In the genomic region with DNA sequence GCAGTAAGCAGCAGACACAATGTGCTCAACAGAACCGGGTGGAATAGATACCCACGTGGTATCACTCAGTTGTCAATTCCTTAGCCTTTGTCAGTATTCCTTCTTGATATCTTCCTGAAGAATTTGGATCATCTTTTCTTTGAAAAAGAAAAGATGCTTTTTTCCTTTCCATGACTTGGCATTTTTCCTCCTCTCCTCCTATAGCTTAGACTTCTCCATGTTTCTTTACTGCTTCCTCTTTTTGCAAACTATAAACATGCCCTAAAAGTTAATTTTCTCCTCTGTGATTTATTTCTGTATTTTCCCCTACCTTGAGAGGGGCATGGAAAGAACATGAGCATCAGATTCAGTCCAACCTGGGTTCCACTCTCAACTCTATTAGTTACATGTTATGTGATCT, we compare ENCODE assay signal across 25 cellular contexts.
"Had no signal": no experiment of that assay in that cellular context is flagged by ENCODE, and none has a peak within 500 bp of the region (broad histone marks: within the 10 kb centered on the region; RNA-seq: fewer than 3 reads in every experiment).

No MANE protein-coding gene starts in this region.

- DNase-seq: activated CD4-positive, alpha-beta T cell treated with anti-CD3 and anti-CD28 coated beads for 48 hours; activated CD4-positive, alpha-beta T cell treated with anti-CD3 and anti-CD28 coated beads, Interleukin-2, amount 50 U/mL, for 4 hours; activated CD4-positive, CD25-positive, alpha-beta regulatory T cell treated with anti-CD3 and anti-CD28 coated beads, Interleukin-2, amount 50 U/mL, for 72 hours; activated CD8-positive, alpha-beta memory T cell treated with anti-CD3 and anti-CD28 coated beads, Interleukin-2, amount 10 ng/mL, durations not matched to agents 7 days and 5 days; activated effector memory CD4-positive, alpha-beta T cell treated with Interleukin-2 at 50 U/mL for 16 hours; activated naive CD4-positive, alpha-beta T cell; activated T-cell treated with anti-CD3 and anti-CD28 coated beads, Interleukin-2, amount 50 U/mL, for 24 hours; body of pancreas; KG1; MG63; NCI-H1048; NCI-H146; NCI-H187 treated with DMSO at 0.1 percent for 48 hours; NCI-H2081 treated with DMSO at 0.1 percent for 48 hours; NCI-H446; NCI-H524; RPMI8226; T-cell; T-helper 2 cell; T1000 had no signal

- H3K9me3 Mint-ChIP-seq: activated naive CD4-positive, alpha-beta T cell treated with anti-CD3 and anti-CD28 coated beads, Interleukin-2, amount 50 U/mL, for 24 hours; activated T-cell treated with anti-CD3 and anti-CD28 coated beads, Interleukin-2, amount 50 U/mL, for 24 hours; activated T-helper 1 cell treated with anti-CD3 and anti-CD28 coated beads, Interleukin-12 subunit alpha, Interleukin-12 subunit beta, Interleukin-2, Interleukin-4 antibody, amounts not matched to agents 30 ng/mL and 10 ng/mL and 1 ng/mL, durations not matched to agents 14 hours and 24 hours and 36 hours; central memory CD8-positive, alpha-beta T cell; T-cell; WTC11 had no signal

- H3K4me1 Mint-ChIP-seq: activated naive CD4-positive, alpha-beta T cell treated with anti-CD3 and anti-CD28 coated beads, Interleukin-2, amount 50 U/mL, for 24 hours; central memory CD8-positive, alpha-beta T cell; T-cell; WTC11 had no signal

- H3K4me3 Mint-ChIP-seq: activated CD8-positive, alpha-beta memory T cell treated with anti-CD3 and anti-CD28 coated beads, Interleukin-2, amount 10 ng/mL, durations not matched to agents 7 days and 5 days; activated naive CD4-positive, alpha-beta T cell treated with anti-CD3 and anti-CD28 coated beads, Interleukin-2, amount 50 U/mL, for 24 hours; activated T-cell treated with anti-CD3 and anti-CD28 coated beads, Interleukin-2, amount 50 U/mL, for 24 hours; activated T-helper 1 cell treated with anti-CD3 and anti-CD28 coated beads, Interleukin-12 subunit alpha, Interleukin-12 subunit beta, Interleukin-2, Interleukin-4 antibody, amounts not matched to agents 30 ng/mL and 10 ng/mL and 1 ng/mL, durations not matched to agents 14 hours and 24 hours and 36 hours; central memory CD8-positive, alpha-beta T cell; T-cell; WTC11 had no signal

- H3K36me3 Mint-ChIP-seq: activated CD8-positive, alpha-beta memory T cell treated with anti-CD3 and anti-CD28 coated beads, Interleukin-2, amount 10 ng/mL, durations not matched to agents 7 days and 5 days; activated naive CD4-positive, alpha-beta T cell treated with anti-CD3 and anti-CD28 coated beads, Interleukin-2, amount 50 U/mL, for 24 hours; T-cell; WTC11 had no signal

- FAIRE-seq: bronchial epithelial cell had no signal

- H3K27ac Mint-ChIP-seq: activated CD8-positive, alpha-beta memory T cell treated with anti-CD3 and anti-CD28 coated beads, Interleukin-2, amount 10 ng/mL, durations not matched to agents 7 days and 5 days; activated naive CD4-positive, alpha-beta T cell treated with anti-CD3 and anti-CD28 coated beads, Interleukin-2, amount 50 U/mL, for 24 hours; activated T-cell treated with anti-CD3 and anti-CD28 coated beads, Interleukin-2, amount 50 U/mL, for 24 hours; activated T-helper 1 cell treated with anti-CD3 and anti-CD28 coated beads, Interleukin-12 subunit alpha, Interleukin-12 subunit beta, Interleukin-2, Interleukin-4 antibody, amounts not matched to agents 30 ng/mL and 10 ng/mL and 1 ng/mL, durations not matched to agents 14 hours and 24 hours and 36 hours; T-cell; WTC11 had no signal
